24 cellular contexts compared by ENCODE assay signal in genomic region chr3:160793853-160794252, GRCh38.
"Had no signal": no experiment of that assay in that cellular context is flagged by ENCODE, and none has a peak within 500 bp of the region (broad histone marks: within the 10 kb centered on the region; RNA-seq: fewer than 3 reads in every experiment).

No MANE protein-coding gene starts in this region.

- H3K4me1 ChIP-seq: lower lobe of right lung, spleen, testis had no signal

- H3K9me3 ChIP-seq: gastrocnemius medialis, lower lobe of right lung, neutrophil, pancreas, psoas muscle, spleen, testis, tibial artery had no signal

- H3K27ac ChIP-seq: epithelial cell of prostate, lower lobe of right lung, neutrophil, pancreas, psoas muscle, spleen, testis, tibial artery had no signal

- H3K27me3 Mint-ChIP-seq: stimulated activated memory B cell treated with anti-CD40 and anti-IgM and Interleukin-4, amounts not matched to agents 10 μg/mL and 1 μg/mL and 100 μg/mL, for 72 hours; type B pancreatic cell had no signal

- H3K36me3 ChIP-seq: gastrocnemius medialis, lower lobe of right lung, neutrophil, pancreas, spleen, tibial artery had no signal

- DNase-seq: cerebellar nuclear complex; cortex of kidney; foreskin fibroblast; gastrocnemius medialis; head of caudate nucleus; left colon; left ventricle myocardium superior; lower lobe of right lung; naive thymus-derived CD8-positive, alpha-beta T cell; pancreas; psoas muscle; right cardiac atrium; spleen; stimulated activated CD4-positive, alpha-beta T cell treated with anti-CD3 and anti-CD28 coated beads, Interleukin-4, amount 100 ng/mL, for 4 hours; stimulated activated naive CD8-positive, alpha-beta T cell treated with anti-CD3 and anti-CD28 coated beads, Interleukin-15, Interleukin-2, amounts not matched to agents 100 U/mL and 50 U/mL, for 24 hours; testis; tibial artery had no signal

- ATAC-seq: gastrocnemius medialis; left colon; left ventricle myocardium superior; lower lobe of right lung; naive thymus-derived CD8-positive, alpha-beta T cell; pancreas; psoas muscle; right cardiac atrium; stimulated activated memory B cell treated with anti-CD40 and anti-IgM and Interleukin-4, amounts not matched to agents 10 μg/mL and 1 μg/mL and 100 μg/mL, for 72 hours; stimulated activated naive CD8-positive, alpha-beta T cell treated with anti-CD3 and anti-CD28 coated beads, Interleukin-15, Interleukin-2, amounts not matched to agents 100 U/mL and 50 U/mL, for 24 hours had no signal

- H3K27ac Mint-ChIP-seq: naive thymus-derived CD8-positive, alpha-beta T cell; stimulated activated memory B cell treated with anti-CD40 and anti-IgM and Interleukin-4, amounts not matched to agents 10 μg/mL and 1 μg/mL and 100 μg/mL, for 72 hours; type B pancreatic cell had no signal

- FAIRE-seq: islet of Langerhans, pancreas had no signal

- H3K9me3 Mint-ChIP-seq: neural crest cell; stimulated activated memory B cell treated with anti-CD40 and anti-IgM and Interleukin-4, amounts not matched to agents 10 μg/mL and 1 μg/mL and 100 μg/mL, for 72 hours; type B pancreatic cell had no signal

- H3K4me3 ChIP-seq: gastrocnemius medialis, lower lobe of right lung, pancreas, psoas muscle, skin epidermis, spleen, testis, tibial artery had no signal

- H3K27me3 ChIP-seq: gastrocnemius medialis, neutrophil, pancreas, spleen, testis, tibial artery had no signal

- H3K36me3 Mint-ChIP-seq: type B pancreatic cell had no signal

- H3K4me3 Mint-ChIP-seq: naive thymus-derived CD8-positive, alpha-beta T cell; neural crest cell; stimulated activated memory B cell treated with anti-CD40 and anti-IgM and Interleukin-4, amounts not matched to agents 10 μg/mL and 1 μg/mL and 100 μg/mL, for 72 hours; type B pancreatic cell had no signal
